Comparison of ENCODE assay signal across 18 cellular contexts in the genomic region with DNA sequence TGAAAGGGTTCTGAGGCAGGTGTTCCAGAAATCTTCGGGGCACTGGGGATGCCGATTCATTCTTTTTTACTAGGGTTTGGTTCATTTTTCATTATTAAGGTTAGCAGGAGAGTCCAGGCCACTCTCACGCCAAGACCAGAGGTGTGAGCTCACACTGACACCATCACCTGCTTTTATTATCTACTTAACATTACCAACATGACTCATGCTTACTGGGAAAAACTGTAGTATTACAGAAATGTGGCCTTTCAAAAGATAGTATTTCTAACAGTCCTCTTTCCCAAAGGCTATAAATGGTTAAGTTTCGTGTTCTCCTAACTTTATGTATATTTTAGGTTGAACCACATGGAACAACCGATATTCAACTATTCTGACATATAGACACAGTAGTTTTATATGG.
"Had no signal": no experiment of that assay in that cellular context is flagged by ENCODE, and none has a peak within 500 bp of the region (broad histone marks: within the 10 kb centered on the region; RNA-seq: fewer than 3 reads in every experiment).

No MANE protein-coding gene starts in this region.

- H3K27me3 ChIP-seq: spleen, upper lobe of right lung had no signal

- H3K27ac Mint-ChIP-seq: activated CD8-positive, alpha-beta T cell treated with anti-CD3 and anti-CD28 coated beads, Interleukin-2, amount 10 ng/mL, durations not matched to agents 7 days and 5 days; activated naive CD8-positive, alpha-beta T cell treated with anti-CD3 and anti-CD28 coated beads, Interleukin-2, amount 50 U/mL, for 24 hours; activated T-helper 1 cell treated with anti-CD3 and anti-CD28 coated beads, Interleukin-12 subunit alpha, Interleukin-12 subunit beta, Interleukin-2, Interleukin-4 antibody, amounts not matched to agents 30 ng/mL and 10 ng/mL and 1 ng/mL, durations not matched to agents 14 hours and 24 hours and 36 hours; dendritic cell treated with granulocyte-macrophage colony-stimulating factor and Interleukin-4, amounts not matched to agents 40 ng/mL and 50 ng/mL, for 4 days; memory B cell; nephron progenitor cell; T-cell; T-helper 2 cell treated with Interferon-gamma antibody and Interleukin-4, amounts not matched to agents 5 μg/mL and 100 μg/mL, for 36 hours had no signal

- H3K36me3 ChIP-seq: upper lobe of right lung had no signal

- H3K27me3 Mint-ChIP-seq: brain had no signal

- H3K36me3 Mint-ChIP-seq: brain, memory B cell, T-cell had no signal

- H3K4me1 ChIP-seq: parathyroid adenoma, spleen, upper lobe of right lung had no signal

- DNase-seq: activated CD4-positive, alpha-beta T cell treated with anti-CD3 and anti-CD28 coated beads for 1 hour; activated gamma-delta T cell; activated naive CD4-positive, alpha-beta T cell treated with anti-CD3 and anti-CD28 coated beads, Interleukin-2, amount 50 U/mL, for 16 hours; effector CD4-positive, alpha-beta T cell; glutamatergic neuron; spleen; upper lobe of right lung had no signal

- H3K4me3 Mint-ChIP-seq: activated CD8-positive, alpha-beta T cell treated with anti-CD3 and anti-CD28 coated beads, Interleukin-2, amount 10 ng/mL, durations not matched to agents 7 days and 5 days; activated naive CD8-positive, alpha-beta T cell treated with anti-CD3 and anti-CD28 coated beads, Interleukin-2, amount 50 U/mL, for 24 hours; activated T-helper 1 cell treated with anti-CD3 and anti-CD28 coated beads, Interleukin-12 subunit alpha, Interleukin-12 subunit beta, Interleukin-2, Interleukin-4 antibody, amounts not matched to agents 30 ng/mL and 10 ng/mL and 1 ng/mL, durations not matched to agents 14 hours and 24 hours and 36 hours; brain; dendritic cell treated with granulocyte-macrophage colony-stimulating factor and Interleukin-4, amounts not matched to agents 40 ng/mL and 50 ng/mL, for 4 days; memory B cell; nephron progenitor cell; T-cell; T-helper 2 cell treated with Interferon-gamma antibody and Interleukin-4, amounts not matched to agents 5 μg/mL and 100 μg/mL, for 36 hours had no signal

- H3K4me3 ChIP-seq: spleen, upper lobe of right lung had no signal

- H3K27ac ChIP-seq: parathyroid adenoma, spleen, upper lobe of right lung, WERI-Rb-1 had no signal

- H3K9ac ChIP-seq: parathyroid adenoma had no signal

- H3K9me3 Mint-ChIP-seq: activated naive CD8-positive, alpha-beta T cell treated with anti-CD3 and anti-CD28 coated beads, Interleukin-2, amount 50 U/mL, for 24 hours; activated T-helper 1 cell treated with anti-CD3 and anti-CD28 coated beads, Interleukin-12 subunit alpha, Interleukin-12 subunit beta, Interleukin-2, Interleukin-4 antibody, amounts not matched to agents 30 ng/mL and 10 ng/mL and 1 ng/mL, durations not matched to agents 14 hours and 24 hours and 36 hours; brain; dendritic cell treated with granulocyte-macrophage colony-stimulating factor and Interleukin-4, amounts not matched to agents 40 ng/mL and 50 ng/mL, for 4 days; memory B cell; nephron progenitor cell; T-cell; T-helper 2 cell treated with Interferon-gamma antibody and Interleukin-4, amounts not matched to agents 5 μg/mL and 100 μg/mL, for 36 hours had no signal

- H3K9me3 ChIP-seq: spleen, upper lobe of right lung had no signal

- H3K4me1 Mint-ChIP-seq: activated naive CD8-positive, alpha-beta T cell treated with anti-CD3 and anti-CD28 coated beads, Interleukin-2, amount 50 U/mL, for 24 hours; memory B cell; T-cell had no signal
